ENCODE assay signal across 9 cellular contexts in genomic region chr19:49436381-49437017, GRCh38. TPM values are rescaled to one million over a fixed set of nuclear protein-coding genes. Genes with fewer than 3 reads are reported as not detected.
A peak's percentile ranks its signal among the peaks of the same experiment; 100 is the strongest.
DNase-seq lines count a peak whose midpoint lies in the region; ATAC-seq and FAIRE-seq lines count a peak whose summit lies in the region.
"Had no signal": no experiment of that assay in that cellular context is flagged by ENCODE, and none has a peak within 500 bp of the region (broad histone marks: within the 10 kb centered on the region; RNA-seq: fewer than 3 reads in every experiment).

No MANE protein-coding gene starts in this region.

- H3K9me3 Mint-ChIP-seq in activated CD4-positive, alpha-beta memory T cell treated with anti-CD3 and anti-CD28 coated beads for 36 hours = no peaks in the 10 kb centered on the region

- FAIRE-seq in frontal cortex (lab: Jason Lieb, UNC) = no peak

- H3K4me1 Mint-ChIP-seq in activated CD4-positive, alpha-beta memory T cell treated with anti-CD3 and anti-CD28 coated beads for 36 hours (ENCODE audit: low read depth) = peaks cover 23% of the 10 kb centered on the region

- H3K4me3 Mint-ChIP-seq in activated CD4-positive, alpha-beta memory T cell treated with anti-CD3 and anti-CD28 coated beads for 36 hours = no peak overlapping the region

- H3K27ac Mint-ChIP-seq in activated CD4-positive, alpha-beta memory T cell treated with anti-CD3 and anti-CD28 coated beads for 36 hours = no peak overlapping the region

- H3K36me3 Mint-ChIP-seq in activated CD4-positive, alpha-beta memory T cell treated with anti-CD3 and anti-CD28 coated beads for 36 hours = no peaks in the 10 kb centered on the region

- DNase-seq in DMS153 (lab: John Stamatoyannopoulos, UW) (peak; percentile 51), DMS153 treated with DMSO at 0.1 percent for 48 hours (lab: John Stamatoyannopoulos, UW; ENCODE audit: unreplicated experiment) (no peak), germinal center (ENCODE audit: low spot score) (peak; percentile 82), NCI-H1105 (lab: John Stamatoyannopoulos, UW) (no peak), frontal cortex (ENCODE audit: low spot score in 2 of 2) (no peak)
- DNase-seq in activated CD4-positive, alpha-beta memory T cell treated with anti-CD3 and anti-CD28 coated beads for 36 hours = peak; percentile 80
- DNase-seq in stimulated activated CD8-positive, alpha-beta memory T cell treated with anti-CD3 and anti-CD28 coated beads, Interleukin-7, amount 100 ng/mL, for 48 hours (ENCODE audit: extremely low read depth in 1 of 2, low read depth in 1 of 2) = peak; percentile 38 to 71

- peaks cover 83% of the 10 kb centered on the region for H3K27me3 Mint-ChIP-seq in activated CD4-positive, alpha-beta memory T cell treated with anti-CD3 and anti-CD28 coated beads for 36 hours

- ATAC-seq in HG03432 (IDR thresholded peaks at IDR 0.05; ENCODE audit: unreplicated experiment) = no peak

- POLR2A ChIA-PET in activated CD4-positive, alpha-beta memory T cell treated with anti-CD3 and anti-CD28 coated beads for 36 hours (lab: Charles Lee) = no interaction called here

- CTCF ChIA-PET in activated CD4-positive, alpha-beta memory T cell treated with anti-CD3 and anti-CD28 coated beads for 36 hours (lab: Charles Lee) = interaction anchor here (0.6 to 1.7 kb wide), 6 partner anchors 14 to 170 kb away, joined by 3 to 7 read pairs (median 4); partner anchors contain the start of gene PTH2

- intact Hi-C loops in activated CD4-positive, alpha-beta memory T cell treated with anti-CD3 and anti-CD28 coated beads for 36 hours (cut with micrococcal nuclease) = no loop called here

RNA-seq across cellular contexts. Expression of gene SLC17A7, which starts 4.8 kb away (rescaled TPM):
- under 1 TPM in 1 of 2 experiments, not detected in 1; 0.17 TPM for total RNA-seq in activated CD4-positive, alpha-beta memory T cell treated with anti-CD3 and anti-CD28 coated beads for 36 hours
- 13.9 TPM for total RNA-seq in frontal cortex

RNA-seq across cellular contexts. Expression of gene GFY, which starts 11.3 kb away (rescaled TPM):
- not detected for total RNA-seq in activated CD4-positive, alpha-beta memory T cell treated with anti-CD3 and anti-CD28 coated beads for 36 hours
- not detected for total RNA-seq in frontal cortex
- total RNA-seq: skeletal muscle tissue had no signal

RNA-seq across cellular contexts. Expression of gene PTH2, which starts 13.3 kb away (rescaled TPM):
- total RNA-seq in activated CD4-positive, alpha-beta memory T cell treated with anti-CD3 and anti-CD28 coated beads for 36 hours = not detected
- total RNA-seq in frontal cortex = not detected
- total RNA-seq: skeletal muscle tissue had no signal

RNA-seq across cellular contexts. Expression of gene PIH1D1, which starts 15.1 kb away (rescaled TPM):
- 100 to 1,000 TPM; 117 to 129 TPM for total RNA-seq in activated CD4-positive, alpha-beta memory T cell treated with anti-CD3 and anti-CD28 coated beads for 36 hours
- 60.7 TPM for total RNA-seq in frontal cortex

RNA-seq across cellular contexts. Expression of gene ALDH16A1, which starts 16.5 kb away (rescaled TPM):
- 10 to 100 TPM; 43.7 to 44.2 TPM for total RNA-seq in activated CD4-positive, alpha-beta memory T cell treated with anti-CD3 and anti-CD28 coated beads for 36 hours
- total RNA-seq in frontal cortex = 11.8 TPM

Comparison
In these comparisons a context has a peak if more than half of its experiments do, and no peak if none do; other contexts are left out.
1. DNase-seq: peak in DMS153 (single experiment), activated CD4-positive, alpha-beta memory T cell treated with anti-CD3 and anti-CD28 coated beads for 36 hours (single experiment), germinal center (single experiment) and stimulated activated CD8-positive, alpha-beta memory T cell treated with anti-CD3 and anti-CD28 coated beads, Interleukin-7, amount 100 ng/mL, for 48 hours (2 of 2); none in DMS153 treated with DMSO at 0.1 percent for 48 hours (single experiment), NCI-H1105 (single experiment) and frontal cortex (0 of 2).
2. RNA of gene SLC17A7, which starts 4.8 kb away (total RNA-seq): 13.9 TPM in frontal cortex (single experiment); 0.17 TPM in activated CD4-positive, alpha-beta memory T cell treated with anti-CD3 and anti-CD28 coated beads for 36 hours; every median in the first group is over 10 times any median in the second.